Comparison of ENCODE assay signal across 29 cellular contexts in the genomic region with DNA sequence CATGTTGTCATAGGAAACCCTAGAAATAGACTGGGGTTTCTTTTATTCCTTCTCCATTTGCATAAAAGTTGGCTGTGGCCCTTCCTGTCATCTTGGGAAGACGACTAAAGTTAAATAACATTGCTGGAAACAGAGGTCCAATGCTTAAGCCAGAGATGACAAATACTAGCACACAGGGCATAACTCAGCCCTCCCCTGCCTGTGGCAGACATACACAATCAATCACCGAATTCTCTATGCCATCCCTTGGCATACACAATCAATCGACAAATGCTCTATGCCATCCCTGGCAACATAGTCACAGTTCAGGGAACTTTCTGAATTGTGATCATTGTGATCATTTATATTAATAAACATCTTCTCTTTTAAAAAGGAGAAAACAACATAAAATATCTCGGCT.
"Had no signal": no experiment of that assay in that cellular context is flagged by ENCODE, and none has a peak within 500 bp of the region (broad histone marks: within the 10 kb centered on the region; RNA-seq: fewer than 3 reads in every experiment).

No MANE protein-coding gene starts in this region.

- H3K9me3 Mint-ChIP-seq: dendritic cell treated with granulocyte-macrophage colony-stimulating factor and Interleukin-4, amounts not matched to agents 40 ng/mL and 50 ng/mL, for 4 days; effector memory CD8-positive, alpha-beta T cell had no signal

- H3K27ac ChIP-seq: colonic mucosa, coronary artery, dorsolateral prefrontal cortex, epithelial cell of prostate, esophagus muscularis mucosa, esophagus squamous epithelium, foreskin keratinocyte, gastrocnemius medialis, gastroesophageal sphincter, heart left ventricle, heart right ventricle had no signal

- H3K4me3 Mint-ChIP-seq: dendritic cell treated with granulocyte-macrophage colony-stimulating factor and Interleukin-4, amounts not matched to agents 40 ng/mL and 50 ng/mL, for 4 days; effector memory CD8-positive, alpha-beta T cell; endodermal cell had no signal

- H3K27ac Mint-ChIP-seq: dendritic cell treated with granulocyte-macrophage colony-stimulating factor and Interleukin-4, amounts not matched to agents 40 ng/mL and 50 ng/mL, for 4 days; effector memory CD8-positive, alpha-beta T cell; endodermal cell had no signal

- DNase-seq: colonic mucosa; cortex of kidney; dermis blood vessel endothelial cell; dorsolateral prefrontal cortex; effector CD4-positive, alpha-beta T cell; effector CD8-positive, alpha-beta T cell; effector memory CD4-positive, alpha-beta T cell; effector memory CD8-positive, alpha-beta T cell; endodermal cell; erythroblast; esophagus squamous epithelium; foreskin fibroblast; foreskin keratinocyte; foreskin melanocyte; gastrocnemius medialis; glutamatergic neuron; head of caudate nucleus; heart left ventricle; heart right ventricle had no signal

- ATAC-seq: effector memory CD8-positive, alpha-beta T cell; esophagus mucosa; foreskin keratinocyte; gastrocnemius medialis; gastroesophageal sphincter; heart left ventricle; heart right ventricle had no signal

- H3K36me3 ChIP-seq: colonic mucosa, esophagus muscularis mucosa, esophagus squamous epithelium, gastrocnemius medialis, gastroesophageal sphincter, heart left ventricle, heart right ventricle had no signal

- H3K4me1 ChIP-seq: colonic mucosa, esophagus squamous epithelium, foreskin keratinocyte, gastrocnemius medialis, gastroesophageal sphincter, heart left ventricle, heart right ventricle had no signal

- H3K4me3 ChIP-seq: colonic mucosa, coronary artery, dorsolateral prefrontal cortex, esophagus muscularis mucosa, esophagus squamous epithelium, gastrocnemius medialis, gastroesophageal sphincter, heart left ventricle, heart right ventricle had no signal

- H3K9me3 ChIP-seq: colonic mucosa, esophagus muscularis mucosa, esophagus squamous epithelium, gastrocnemius medialis had no signal

- FAIRE-seq: colon, endometrium, endothelial cell of umbilical vein, frontal cortex had no signal

- H3K27me3 ChIP-seq: colonic mucosa, dorsolateral prefrontal cortex, esophagus muscularis mucosa, esophagus squamous epithelium, foreskin keratinocyte, gastrocnemius medialis, gastroesophageal sphincter, heart left ventricle had no signal
